Comparison of ENCODE assay signal across 9 cellular contexts in the genomic region with DNA sequence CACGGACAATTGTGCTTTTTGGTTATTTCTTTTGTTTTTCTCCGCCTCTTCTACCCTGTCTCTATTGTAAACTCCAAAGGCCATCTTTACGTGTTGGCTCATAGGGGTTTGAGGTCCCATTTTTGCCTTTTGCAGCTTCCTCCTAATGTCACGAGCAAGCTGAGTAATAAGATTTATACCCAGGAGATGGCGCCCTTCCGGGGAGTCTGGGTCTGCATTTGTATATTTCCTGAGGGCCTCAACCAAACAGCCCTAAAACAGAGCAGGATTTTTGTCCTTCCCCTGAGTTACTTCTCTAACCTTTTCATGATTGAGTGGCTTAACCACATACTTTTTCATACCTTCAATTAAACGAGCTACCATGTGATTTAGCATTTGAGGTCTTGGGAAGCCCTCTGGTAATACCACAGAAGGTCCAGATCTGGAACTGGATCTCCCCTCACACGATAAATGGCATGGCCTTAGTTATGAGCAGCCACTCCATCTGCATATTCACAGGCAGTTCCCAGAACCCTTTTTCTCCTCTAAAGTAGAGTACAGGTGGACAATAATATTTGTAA. TPM values are rescaled to one million over a fixed set of nuclear protein-coding genes. Genes with fewer than 3 reads are reported as not detected.
DNase-seq lines count a peak whose midpoint lies in the region; ATAC-seq and TF ChIP-seq lines count a peak whose summit lies in the region.
"Had no signal": no experiment of that assay in that cellular context is flagged by ENCODE, and none has a peak within 500 bp of the region (broad histone marks: within the 10 kb centered on the region; RNA-seq: fewer than 3 reads in every experiment).

No MANE protein-coding gene starts in this region.

- no peak overlapping the region for H2AFZ ChIP-seq in H9 (ENCODE audit: low read length)

- WGBS in H9 (ENCODE audit: extremely low coverage, insufficient read length, low lambda C conversion rate) = no CpG with 5 or more reads among the region's 8 CpGs
- WGBS in lower leg skin, 2 donors = 75 to 82% methylated on average over 8 of the region's 8 CpGs

- no peak for TF ChIP-seq POLR2A in lower leg skin (IDR thresholded peaks at IDR 0.05)

- no peak overlapping the region for H2BK20ac ChIP-seq in H9 (ENCODE audit: low read depth, low read length, poor library complexity, severe bottlenecking)

- no peaks in the 10 kb centered on the region for H3K4me1 ChIP-seq in H9 (ENCODE audit: insufficient read depth, low read length)

- intact Hi-C loops in lower leg skin (cut with DNase I; ENCODE audit: low total_unique reads) = no loop called here

- no peaks in the 10 kb centered on the region for H4K20me1 ChIP-seq in H9 (ENCODE audit: control insufficient read depth, insufficient read depth, insufficient read length)

- H3K4me2 ChIP-seq in H9 (ENCODE audit: insufficient read depth, insufficient read length, low read length) = no peak overlapping the region

- H3K23me2 ChIP-seq in H9 (ENCODE audit: insufficient read length, low read depth, low read length, poor library complexity, severe bottlenecking) = no peaks in the 10 kb centered on the region

- no peak overlapping the region for H3K27ac ChIP-seq in H9 (ENCODE audit: insufficient read length, low read depth, low read length)

- POLR2A ChIA-PET in activated CD4-positive, alpha-beta T cell treated with anti-CD3 and anti-CD28 coated beads, Interleukin-2, amount 10 ng/mL, durations not matched to agents 7 days and 5 days (lab: Charles Lee) = no interaction called here

- no peak overlapping the region for H3T11ph ChIP-seq in H9 (ENCODE audit: low read length)

- H3K4me1 Mint-ChIP-seq in H9 = peaks cover 5 to 12% of the 10 kb centered on the region in 2 experiments
- peaks cover 23% of the 10 kb centered on the region for H3K4me1 Mint-ChIP-seq in activated CD4-positive, alpha-beta T cell treated with anti-CD3 and anti-CD28 coated beads, Interleukin-2, amount 10 ng/mL, durations not matched to agents 7 days and 5 days

- no peak overlapping the region for H2AK5ac ChIP-seq in H9 (ENCODE audit: insufficient read length, low read length)

- DNase-seq in CD1c-positive myeloid dendritic cell (ENCODE audit: extremely low spot score) (peak; percentile 26), H9 (peak; percentile 52), hepatic stellate cell (ENCODE audit: low spot score) (peak; percentile 26), GF-D8 (lab: John Stamatoyannopoulos, UW) (no peak), middle frontal gyrus (ENCODE audit: extremely low spot score, low spot score) (no peak), lower leg skin (ENCODE audit: low spot score in 2 of 2) (no peak)
- DNase-seq in activated CD4-positive, alpha-beta T cell treated with anti-CD3 and anti-CD28 coated beads, Interleukin-2, amount 10 ng/mL, durations not matched to agents 7 days and 5 days = peak; percentile 55
- DNase-seq: foreskin melanocyte had no signal

- H3K27ac Mint-ChIP-seq in H9 = no peak overlapping the region; a peak in 1 of 7 replicates
- no peak overlapping the region for H3K27ac Mint-ChIP-seq in activated CD4-positive, alpha-beta T cell treated with anti-CD3 and anti-CD28 coated beads, Interleukin-2, amount 10 ng/mL, durations not matched to agents 7 days and 5 days

- no peaks in the 10 kb centered on the region for H3K27me3 ChIP-seq in H9 (ENCODE audit: insufficient read depth, low read length)

- H3K56ac ChIP-seq in H9 (ENCODE audit: insufficient read length, low read depth, low read length) = no peak overlapping the region

- H4K8ac ChIP-seq in H9 (replicated peaks; ENCODE audit: insufficient read length, low read depth, low read length) = no peak overlapping the region

- no peaks in the 10 kb centered on the region for H3K36me3 Mint-ChIP-seq in H9 (ENCODE audit: insufficient read depth in 1 of 3, low read depth in 3 of 3)
- H3K36me3 Mint-ChIP-seq in activated CD4-positive, alpha-beta T cell treated with anti-CD3 and anti-CD28 coated beads, Interleukin-2, amount 10 ng/mL, durations not matched to agents 7 days and 5 days (ENCODE audit: low read depth) = peaks cover 3% of the 10 kb centered on the region

- H3K4me3 ChIP-seq in lower leg skin (ENCODE audit: low read depth, poor library complexity, severe bottlenecking) = no peak overlapping the region

- H2BK12ac ChIP-seq in H9 (ENCODE audit: insufficient read length, low read depth, low read length) = no peak overlapping the region

- H3K9ac ChIP-seq in H9 (ENCODE audit: extremely low read depth, insufficient read length, low read length) = no peak overlapping the region

- no peak overlapping the region for H2BK15ac ChIP-seq in H9 (ENCODE audit: low read depth, low read length)

- H3K79me2 ChIP-seq in H9 (ENCODE audit: insufficient read depth, low read length) = no peaks in the 10 kb centered on the region

- no peak overlapping the region for H3K4ac ChIP-seq in H9 (ENCODE audit: low read depth, low read length)

- H3K18ac ChIP-seq in H9 (ENCODE audit: insufficient read length, low read depth, low read length) = no peak overlapping the region

- no peak overlapping the region for H4K91ac ChIP-seq in H9 (ENCODE audit: insufficient read length, low read depth, low read length)

- H3K79me1 ChIP-seq in H9 (ENCODE audit: insufficient read depth, low read depth, low read length, poor library complexity, severe bottlenecking) = no peaks in the 10 kb centered on the region

- H4K5ac ChIP-seq in H9 (ENCODE audit: insufficient read length, low read depth, low read length) = no peak overlapping the region

- CTCF ChIA-PET in activated CD4-positive, alpha-beta T cell treated with anti-CD3 and anti-CD28 coated beads, Interleukin-2, amount 10 ng/mL, durations not matched to agents 7 days and 5 days (lab: Charles Lee) = interaction anchor here (0.6 to 1.6 kb wide), 9 partner anchors 10 to 80 kb away, joined by 3 to 7 read pairs (median 4); a partner anchor contains a TSS

- no peak for ATAC-seq in GM19463 (IDR thresholded peaks at IDR 0.05; ENCODE audit: unreplicated experiment)

- H3K23ac ChIP-seq in H9 (ENCODE audit: insufficient read length, low read depth, low read length) = no peak overlapping the region

- no peaks in the 10 kb centered on the region for H3K27me3 Mint-ChIP-seq in H9 (ENCODE audit: low read depth)
- H3K27me3 Mint-ChIP-seq in activated CD4-positive, alpha-beta T cell treated with anti-CD3 and anti-CD28 coated beads, Interleukin-2, amount 10 ng/mL, durations not matched to agents 7 days and 5 days = peaks cover 3% of the 10 kb centered on the region

- no peak overlapping the region for H2BK5ac ChIP-seq in H9 (ENCODE audit: insufficient read length, low read length)

- H2BK120ac ChIP-seq in H9 (ENCODE audit: low read depth, low read length, poor library complexity, severe bottlenecking) = no peak overlapping the region

- TF ChIP-seq CTCF in H9 (conservative IDR thresholded peaks at IDR 0.05) (peak; percentile 76), lower leg skin (IDR thresholded peaks at IDR 0.05) (no peak)

- H3K9me3 Mint-ChIP-seq in H9 = peaks cover 0 to 1% of the 10 kb centered on the region in 2 experiments; a peak in 2 of 5 replicates
- peaks cover 8% of the 10 kb centered on the region for H3K9me3 Mint-ChIP-seq in activated CD4-positive, alpha-beta T cell treated with anti-CD3 and anti-CD28 coated beads, Interleukin-2, amount 10 ng/mL, durations not matched to agents 7 days and 5 days

- H3K9me3 ChIP-seq in H9 (ENCODE audit: control insufficient read depth, low read depth, low read length) = no peaks in the 10 kb centered on the region

- no peak overlapping the region for H3K4me3 Mint-ChIP-seq in H9
- no peak overlapping the region for H3K4me3 Mint-ChIP-seq in activated CD4-positive, alpha-beta T cell treated with anti-CD3 and anti-CD28 coated beads, Interleukin-2, amount 10 ng/mL, durations not matched to agents 7 days and 5 days

- no peak overlapping the region for H3K14ac ChIP-seq in H9 (ENCODE audit: insufficient read depth, low read length)

RNA-seq across cellular contexts. Expression of a gene that starts 11.2 kb away (rescaled TPM):
- total RNA-seq in H9 (2021) (41.1 and 42.6 TPM in 2 replicates), lower leg skin (not detected)
- total RNA-seq in activated CD4-positive, alpha-beta T cell treated with anti-CD3 and anti-CD28 coated beads, Interleukin-2, amount 10 ng/mL, durations not matched to agents 7 days and 5 days = not detected

RNA-seq across cellular contexts. Expression of a gene that starts 49.6 kb away (rescaled TPM):
- total RNA-seq in H9 (2021) (112 and 117 TPM in 2 replicates), lower leg skin (10 to 100 TPM; 27.8 to 52.3 (median 47.8) TPM)
- total RNA-seq in activated CD4-positive, alpha-beta T cell treated with anti-CD3 and anti-CD28 coated beads, Interleukin-2, amount 10 ng/mL, durations not matched to agents 7 days and 5 days = 10 to 100 TPM; 55.6 to 62.3 TPM

Comparison
In these comparisons a context has a peak if more than half of its experiments do, and no peak if none do; other contexts are left out.
1. DNase-seq: peak in CD1c-positive myeloid dendritic cell (single experiment), H9 (single experiment), activated CD4-positive, alpha-beta T cell treated with anti-CD3 and anti-CD28 coated beads, Interleukin-2, amount 10 ng/mL, durations not matched to agents 7 days and 5 days (single experiment) and hepatic stellate cell (single experiment); none in GF-D8 (single experiment), middle frontal gyrus (single experiment) and lower leg skin (0 of 2).
2. RNA of a gene that starts 11.2 kb away (total RNA-seq): 41.1 to 42.6 TPM in H9; not detected in activated CD4-positive, alpha-beta T cell treated with anti-CD3 and anti-CD28 coated beads, Interleukin-2, amount 10 ng/mL, durations not matched to agents 7 days and 5 days and not detected in lower leg skin; every median in the first group is over 10 times any median in the second.